19 cellular contexts compared by ENCODE assay signal in genomic region chr10:11344550-11344949, GRCh38.
DNase-seq lines count a peak whose midpoint lies in the region; ATAC-seq and TF ChIP-seq lines count a peak whose summit lies in the region.
"Had no signal": no experiment of that assay in that cellular context is flagged by ENCODE, and none has a peak within 500 bp of the region (broad histone marks: within the 10 kb centered on the region; RNA-seq: fewer than 3 reads in every experiment).

No MANE protein-coding gene starts in this region.

- H3K36me3 Mint-ChIP-seq in activated naive CD8-positive, alpha-beta T cell treated with anti-CD3 and anti-CD28 coated beads, Interleukin-2, amount 50 U/mL, for 24 hours (ENCODE audit: low read depth), result no peaks in the 10 kb centered on the region
- H3K36me3 Mint-ChIP-seq in stimulated activated naive B cell treated with anti-CD40 and anti-IgM and Interleukin-4, amounts not matched to agents 10 μg/mL and 1 μg/mL and 100 μg/mL, for 72 hours, result peaks cover 2 to 5% of the 10 kb centered on the region in 2 donors

- WGBS in stomach, 5 donors, result 84 to 94% (median 84%) methylated on average over 18 to 28 of the region's 28 CpGs

- H3K36me3 ChIP-seq in stomach, result no peaks in the 10 kb centered on the region
- H3K36me3 ChIP-seq: neutrophil, uterus had no signal

- H3K4me3 ChIP-seq in stomach, result no peak overlapping the region
- H3K4me3 ChIP-seq: uterus had no signal

- no peaks in the 10 kb centered on the region for H3K9me3 ChIP-seq in stomach
- H3K9me3 ChIP-seq: neutrophil, uterus had no signal

- H3K27me3 ChIP-seq in stomach, result no peaks in the 10 kb centered on the region
- H3K27me3 ChIP-seq: neutrophil, uterus had no signal

- intact Hi-C loops in stomach (cut with DNase I; ENCODE audit: low total_unique reads), result no loop called here

- no peaks in the 10 kb centered on the region for H3K4me1 ChIP-seq in stomach
- H3K4me1 ChIP-seq: uterus had no signal

- no peak for TF ChIP-seq POLR2A in stomach (IDR thresholded peaks at IDR 0.05)

- no peak for TF ChIP-seq EP300 in stomach (IDR thresholded peaks at IDR 0.05)

- H3K27ac Mint-ChIP-seq in activated naive CD8-positive, alpha-beta T cell treated with anti-CD3 and anti-CD28 coated beads, Interleukin-2, amount 50 U/mL, for 24 hours, result no peak overlapping the region
- no peak overlapping the region for H3K27ac Mint-ChIP-seq in stimulated activated naive B cell treated with anti-CD40 and anti-IgM and Interleukin-4, amounts not matched to agents 10 μg/mL and 1 μg/mL and 100 μg/mL, for 72 hours
- H3K27ac Mint-ChIP-seq: stimulated activated naive CD8-positive, alpha-beta T cell treated with anti-CD3 and anti-CD28 coated beads, Interleukin-15, Interleukin-2, amounts not matched to agents 100 ng/mL and 50 ng/mL, for 24 hours; T-helper 1 cell treated with Interleukin-12 subunit alpha and Interleukin-12 subunit beta and Interleukin-4 antibody, amounts not matched to agents 30 μg/mL and 1 μg/mL, for 36 hours had no signal

- no peak overlapping the region for H3K4me3 Mint-ChIP-seq in activated naive CD8-positive, alpha-beta T cell treated with anti-CD3 and anti-CD28 coated beads, Interleukin-2, amount 50 U/mL, for 24 hours
- H3K4me3 Mint-ChIP-seq in stimulated activated naive B cell treated with anti-CD40 and anti-IgM and Interleukin-4, amounts not matched to agents 10 μg/mL and 1 μg/mL and 100 μg/mL, for 72 hours, result peak overlapping the region; percentile 46 to 68
- H3K4me3 Mint-ChIP-seq: stimulated activated naive CD8-positive, alpha-beta T cell treated with anti-CD3 and anti-CD28 coated beads, Interleukin-15, Interleukin-2, amounts not matched to agents 100 ng/mL and 50 ng/mL, for 24 hours; T-helper 1 cell treated with Interleukin-12 subunit alpha and Interleukin-12 subunit beta and Interleukin-4 antibody, amounts not matched to agents 30 μg/mL and 1 μg/mL, for 36 hours had no signal

- no peak for ATAC-seq in activated naive CD8-positive, alpha-beta T cell treated with anti-CD3 and anti-CD28 coated beads, Interleukin-2, amount 50 U/mL, for 24 hours
- ATAC-seq in stimulated activated naive B cell treated with anti-CD40 and anti-IgM and Interleukin-4, amounts not matched to agents 10 μg/mL and 1 μg/mL and 100 μg/mL, for 72 hours (replicated peaks), result peak; percentile 34 to 50
- ATAC-seq in GM19467 (IDR thresholded peaks at IDR 0.05; ENCODE audit: unreplicated experiment), result no peak

- H3K9me3 Mint-ChIP-seq in activated naive CD8-positive, alpha-beta T cell treated with anti-CD3 and anti-CD28 coated beads, Interleukin-2, amount 50 U/mL, for 24 hours, result peaks cover 4% of the 10 kb centered on the region
- peaks cover 0 to 5% of the 10 kb centered on the region in 2 donors for H3K9me3 Mint-ChIP-seq in stimulated activated naive B cell treated with anti-CD40 and anti-IgM and Interleukin-4, amounts not matched to agents 10 μg/mL and 1 μg/mL and 100 μg/mL, for 72 hours
- H3K9me3 Mint-ChIP-seq: stimulated activated naive CD8-positive, alpha-beta T cell treated with anti-CD3 and anti-CD28 coated beads, Interleukin-15, Interleukin-2, amounts not matched to agents 100 ng/mL and 50 ng/mL, for 24 hours; T-helper 1 cell treated with Interleukin-12 subunit alpha and Interleukin-12 subunit beta and Interleukin-4 antibody, amounts not matched to agents 30 μg/mL and 1 μg/mL, for 36 hours had no signal

- H3K27me3 Mint-ChIP-seq in activated naive CD8-positive, alpha-beta T cell treated with anti-CD3 and anti-CD28 coated beads, Interleukin-2, amount 50 U/mL, for 24 hours, result no peaks in the 10 kb centered on the region
- peaks cover 0 to 1% of the 10 kb centered on the region in 2 donors for H3K27me3 Mint-ChIP-seq in stimulated activated naive B cell treated with anti-CD40 and anti-IgM and Interleukin-4, amounts not matched to agents 10 μg/mL and 1 μg/mL and 100 μg/mL, for 72 hours
- H3K27me3 Mint-ChIP-seq: stimulated activated naive CD8-positive, alpha-beta T cell treated with anti-CD3 and anti-CD28 coated beads, Interleukin-15, Interleukin-2, amounts not matched to agents 100 ng/mL and 50 ng/mL, for 24 hours had no signal

- H3K4me1 Mint-ChIP-seq in activated naive CD8-positive, alpha-beta T cell treated with anti-CD3 and anti-CD28 coated beads, Interleukin-2, amount 50 U/mL, for 24 hours, result peaks cover 5% of the 10 kb centered on the region
- H3K4me1 Mint-ChIP-seq in stimulated activated naive B cell treated with anti-CD40 and anti-IgM and Interleukin-4, amounts not matched to agents 10 μg/mL and 1 μg/mL and 100 μg/mL, for 72 hours, result peaks cover 8 to 15% of the 10 kb centered on the region in 2 donors

- H3K27ac ChIP-seq in stomach, result no peak overlapping the region
- H3K27ac ChIP-seq: neutrophil had no signal

- no peak for TF ChIP-seq CTCF in stomach (IDR thresholded peaks at IDR 0.05)

- peak; percentile 59 for DNase-seq in activated CD8-positive, alpha-beta memory T cell treated with anti-CD3 and anti-CD28 coated beads for 24 hours
- DNase-seq in activated CD8-positive, alpha-beta memory T cell treated with anti-CD3 and anti-CD28 coated beads, Interleukin-2, amount 50 U/mL, for 4 hours, result no peak
- DNase-seq in MV-4-11 (lab: John Stamatoyannopoulos, UW) (peak; percentile 63), stomach (no peak)
- DNase-seq in activated naive CD8-positive, alpha-beta T cell treated with anti-CD3 and anti-CD28 coated beads, Interleukin-2, amount 50 U/mL, for 24 hours, result peak; percentile 20
- no peak for DNase-seq in stimulated activated naive B cell treated with anti-CD40 and anti-IgM and Interleukin-4, amounts not matched to agents 10 μg/mL and 1 μg/mL and 100 μg/mL, for 72 hours
- DNase-seq in effector CD4-positive, alpha-beta T cell, result no peak
- DNase-seq: activated CD4-positive, CD25-positive, alpha-beta regulatory T cell treated with anti-CD3 and anti-CD28 coated beads, Interleukin-2, amount 50 U/mL, for 72 hours; anterior cingulate cortex; hippocampal formation; IMR-90; NCI-H2029; NCI-H510A; stimulated activated CD4-positive, alpha-beta T cell treated with anti-CD3 and anti-CD28 coated beads, Interleukin-15, amount 100 ng/mL, for 24 hours; uterus had no signal

Comparison
In these comparisons a context has a peak if more than half of its experiments do, and no peak if none do; other contexts are left out.
1. DNase-seq: peak in activated CD8-positive, alpha-beta memory T cell treated with anti-CD3 and anti-CD28 coated beads for 24 hours (single experiment), MV-4-11 (single experiment) and activated naive CD8-positive, alpha-beta T cell treated with anti-CD3 and anti-CD28 coated beads, Interleukin-2, amount 50 U/mL, for 24 hours (single experiment); none in activated CD8-positive, alpha-beta memory T cell treated with anti-CD3 and anti-CD28 coated beads, Interleukin-2, amount 50 U/mL, for 4 hours (single experiment), stimulated activated naive B cell treated with anti-CD40 and anti-IgM and Interleukin-4, amounts not matched to agents 10 μg/mL and 1 μg/mL and 100 μg/mL, for 72 hours (single experiment), stomach (single experiment) and effector CD4-positive, alpha-beta T cell (single experiment).
2. ATAC-seq: peak in stimulated activated naive B cell treated with anti-CD40 and anti-IgM and Interleukin-4, amounts not matched to agents 10 μg/mL and 1 μg/mL and 100 μg/mL, for 72 hours (2 of 2); none in activated naive CD8-positive, alpha-beta T cell treated with anti-CD3 and anti-CD28 coated beads, Interleukin-2, amount 50 U/mL, for 24 hours (single experiment) and GM19467 (single experiment).